In the genomic region with DNA sequence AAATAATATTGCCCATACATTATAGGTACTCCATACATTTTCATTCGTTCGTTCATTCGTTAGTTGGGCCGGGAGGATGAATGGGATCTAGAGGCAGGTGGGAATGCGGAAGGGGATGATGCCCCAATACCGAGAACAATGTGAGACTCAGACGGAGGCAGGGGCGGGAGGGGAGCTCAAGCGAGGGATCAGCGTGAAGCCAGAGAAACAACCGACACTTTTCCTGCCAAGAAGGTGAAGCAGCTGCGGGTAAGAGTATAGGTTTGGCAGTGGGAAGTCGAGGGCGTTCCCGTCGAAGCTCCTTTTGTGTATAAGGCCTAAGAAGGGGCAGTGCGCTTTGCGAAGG, we compare ENCODE assay signal across 8 cellular contexts. TPM values are rescaled to one million over a fixed set of nuclear protein-coding genes. Genes with fewer than 3 reads are reported as not detected.
DNase-seq lines count a peak whose midpoint lies in the region; ATAC-seq and FAIRE-seq lines count a peak whose summit lies in the region.

No MANE protein-coding gene starts in this region.

- H3K4me3 Mint-ChIP-seq in T-helper 1 cell treated with Interleukin-12 subunit alpha and Interleukin-12 subunit beta and Interleukin-4 antibody, amounts not matched to agents 30 μg/mL and 1 μg/mL, for 36 hours = peak overlapping the region; percentile 90
- peak overlapping the region; percentile 86 for H3K4me3 Mint-ChIP-seq in activated T-helper 2 cell treated with anti-CD3 and anti-CD28 coated beads, Interferon-gamma antibody, Interleukin-2, Interleukin-4, amounts not matched to agents 10 μg/mL and 5 μg/mL and 100 μg/mL, durations not matched to agents 14 hours and 24 hours and 36 hours (ENCODE audit: low read depth)

- peak overlapping the region; percentile 72 to 84 for H3K9ac ChIP-seq in stomach smooth muscle (ENCODE audit: low read length in 2 of 2)

- FAIRE-seq in GM19239 (lab: Jason Lieb, UNC) = no peak

- no peak for ATAC-seq in GM21529 (IDR thresholded peaks at IDR 0.05; ENCODE audit: unreplicated experiment)

- H3K4me1 ChIP-seq in stomach smooth muscle (ENCODE audit: control insufficient read depth, insufficient read depth, low read length) = peaks cover 39% of the 10 kb centered on the region

- no peaks in the 10 kb centered on the region for H3K36me3 Mint-ChIP-seq in T-helper 1 cell treated with Interleukin-12 subunit alpha and Interleukin-12 subunit beta and Interleukin-4 antibody, amounts not matched to agents 30 μg/mL and 1 μg/mL, for 36 hours (ENCODE audit: low read depth)
- no peaks in the 10 kb centered on the region for H3K36me3 Mint-ChIP-seq in activated T-helper 2 cell treated with anti-CD3 and anti-CD28 coated beads, Interferon-gamma antibody, Interleukin-2, Interleukin-4, amounts not matched to agents 10 μg/mL and 5 μg/mL and 100 μg/mL, durations not matched to agents 14 hours and 24 hours and 36 hours (ENCODE audit: low read depth)

- H3K27me3 ChIP-seq in stomach smooth muscle (ENCODE audit: control insufficient read depth in 1 of 2, insufficient read depth in 2 of 2, low read length in 2 of 2) = no peaks in the 10 kb centered on the region

- peaks cover 7% of the 10 kb centered on the region for H3K4me1 Mint-ChIP-seq in T-helper 1 cell treated with Interleukin-12 subunit alpha and Interleukin-12 subunit beta and Interleukin-4 antibody, amounts not matched to agents 30 μg/mL and 1 μg/mL, for 36 hours (ENCODE audit: low read depth)
- H3K4me1 Mint-ChIP-seq in activated T-helper 2 cell treated with anti-CD3 and anti-CD28 coated beads, Interferon-gamma antibody, Interleukin-2, Interleukin-4, amounts not matched to agents 10 μg/mL and 5 μg/mL and 100 μg/mL, durations not matched to agents 14 hours and 24 hours and 36 hours (ENCODE audit: low read depth) = peaks cover 6% of the 10 kb centered on the region

- peak overlapping the region; percentile 62 for H3K27ac Mint-ChIP-seq in T-helper 1 cell treated with Interleukin-12 subunit alpha and Interleukin-12 subunit beta and Interleukin-4 antibody, amounts not matched to agents 30 μg/mL and 1 μg/mL, for 36 hours
- no peak overlapping the region for H3K27ac Mint-ChIP-seq in activated T-helper 2 cell treated with anti-CD3 and anti-CD28 coated beads, Interferon-gamma antibody, Interleukin-2, Interleukin-4, amounts not matched to agents 10 μg/mL and 5 μg/mL and 100 μg/mL, durations not matched to agents 14 hours and 24 hours and 36 hours

- H3K9me3 ChIP-seq in stomach smooth muscle (ENCODE audit: control insufficient read depth in 2 of 2, low read length in 2 of 2) = no peaks in the 10 kb centered on the region

- H3K27ac ChIP-seq in stomach smooth muscle (ENCODE audit: low read length) = peak overlapping the region; percentile 82

- peak overlapping the region; percentile 62 to 87 for H3K4me3 ChIP-seq in stomach smooth muscle (ENCODE audit: low read length in 2 of 2)

- H3K27me3 Mint-ChIP-seq in T-helper 1 cell treated with Interleukin-12 subunit alpha and Interleukin-12 subunit beta and Interleukin-4 antibody, amounts not matched to agents 30 μg/mL and 1 μg/mL, for 36 hours (ENCODE audit: low read depth) = peaks cover 51% of the 10 kb centered on the region
- peaks cover 48% of the 10 kb centered on the region for H3K27me3 Mint-ChIP-seq in activated T-helper 2 cell treated with anti-CD3 and anti-CD28 coated beads, Interferon-gamma antibody, Interleukin-2, Interleukin-4, amounts not matched to agents 10 μg/mL and 5 μg/mL and 100 μg/mL, durations not matched to agents 14 hours and 24 hours and 36 hours (ENCODE audit: low read depth)

- intact Hi-C loops in activated T-helper 2 cell treated with anti-CD3 and anti-CD28 coated beads, Interferon-gamma antibody, Interleukin-2, Interleukin-4, amounts not matched to agents 10 μg/mL and 5 μg/mL and 100 μg/mL, durations not matched to agents 14 hours and 24 hours and 36 hours (cut with micrococcal nuclease) = loop anchor here (1.0 to 5.0 kb wide), 3 partner anchors 28 to 85 kb away; a partner anchor contains a TSS

- peaks cover 0 to 5% of the 10 kb centered on the region in 2 donors for H3K36me3 ChIP-seq in stomach smooth muscle (ENCODE audit: control insufficient read depth in 2 of 2, insufficient read depth in 2 of 2, low read length in 2 of 2)

- no peaks in the 10 kb centered on the region for H3K9me3 Mint-ChIP-seq in T-helper 1 cell treated with Interleukin-12 subunit alpha and Interleukin-12 subunit beta and Interleukin-4 antibody, amounts not matched to agents 30 μg/mL and 1 μg/mL, for 36 hours
- no peaks in the 10 kb centered on the region for H3K9me3 Mint-ChIP-seq in activated T-helper 2 cell treated with anti-CD3 and anti-CD28 coated beads, Interferon-gamma antibody, Interleukin-2, Interleukin-4, amounts not matched to agents 10 μg/mL and 5 μg/mL and 100 μg/mL, durations not matched to agents 14 hours and 24 hours and 36 hours

- no peak for DNase-seq in T-helper 1 cell
- no peak for DNase-seq in activated T-helper 2 cell treated with anti-CD3 and anti-CD28 coated beads, Interferon-gamma antibody, Interleukin-2, Interleukin-4, amounts not matched to agents 10 μg/mL and 5 μg/mL and 100 μg/mL, durations not matched to agents 14 hours and 24 hours and 36 hours (ENCODE audit: low spot score)
- peak; percentile 61 for DNase-seq in iPS-NIHi11 (ENCODE audit: low spot score)
- DNase-seq in GM19239 (ENCODE audit: insufficient read length, low spot score) = no peak
- DNase-seq in NCI-H2107 (lab: John Stamatoyannopoulos, UW) = no peak

RNA-seq across cellular contexts. Expression of a gene that starts 1.1 kb away (rescaled TPM):
- total RNA-seq in activated T-helper 2 cell treated with anti-CD3 and anti-CD28 coated beads, Interferon-gamma antibody, Interleukin-2, Interleukin-4, amounts not matched to agents 10 μg/mL and 5 μg/mL and 100 μg/mL, durations not matched to agents 14 hours and 24 hours and 36 hours = 0.09 and 0.30 TPM in 2 replicates

RNA-seq across cellular contexts. Expression of a gene that starts 34.8 kb away (rescaled TPM):
- total RNA-seq in activated T-helper 2 cell treated with anti-CD3 and anti-CD28 coated beads, Interferon-gamma antibody, Interleukin-2, Interleukin-4, amounts not matched to agents 10 μg/mL and 5 μg/mL and 100 μg/mL, durations not matched to agents 14 hours and 24 hours and 36 hours = not detected in 2 replicates
